In the genomic region with DNA sequence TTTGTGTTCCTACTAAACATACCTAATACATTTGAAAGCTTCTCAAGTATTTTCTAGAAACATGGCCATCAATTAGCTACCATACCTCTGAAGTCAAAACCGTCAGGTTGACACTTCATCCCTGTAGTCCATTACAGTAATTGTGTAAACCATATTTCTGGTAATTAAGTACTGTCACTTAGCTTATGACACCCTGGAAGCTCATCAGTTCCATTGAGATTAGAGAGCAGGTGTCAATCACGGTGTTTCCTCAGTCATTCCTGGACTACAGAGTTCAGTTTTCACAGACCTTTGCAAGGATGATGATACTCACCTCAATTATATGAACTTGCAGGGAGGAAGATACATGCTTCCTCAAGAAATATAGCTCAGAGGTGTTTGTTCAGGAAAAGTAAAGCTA, we compare ENCODE assay signal across 33 cellular contexts.
"Had no signal": no experiment of that assay in that cellular context is flagged by ENCODE, and none has a peak within 500 bp of the region (broad histone marks: within the 10 kb centered on the region; RNA-seq: fewer than 3 reads in every experiment).

No MANE protein-coding gene starts in this region.

- ATAC-seq: activated CD8-positive, alpha-beta T cell treated with anti-CD3 and anti-CD28 coated beads, Interleukin-2, amount 10 ng/mL, durations not matched to agents 7 days and 5 days; activated naive CD4-positive, alpha-beta T cell treated with anti-CD3 and anti-CD28 coated beads, Interleukin-2, amount 50 U/mL, for 72 hours; activated T-cell treated with anti-CD3 and anti-CD28 coated beads, Interleukin-2, amount 50 U/mL, for 4 hours; activated T-cell treated with anti-CD3 and anti-CD28 coated beads, Interleukin-2, amount 50 U/mL, for 72 hours; activated T-helper 17 cell treated with anti-CD3 and anti-CD28 coated beads, Interleukin-2, amount 50 U/mL, for 72 hours; body of pancreas had no signal

- H3K4me3 Mint-ChIP-seq: activated B cell treated with CpG ODN at 0.5 μM for 24 hours; activated CD4-positive, alpha-beta memory T cell treated with anti-CD3 and anti-CD28 coated beads, Interleukin-2, amount 10 ng/mL, durations not matched to agents 7 days and 5 days; activated CD4-positive, alpha-beta T cell treated with anti-CD3 and anti-CD28 coated beads, Interleukin-2, amount 10 ng/mL, durations not matched to agents 7 days and 5 days; activated CD8-positive, alpha-beta T cell treated with anti-CD3 and anti-CD28 coated beads, Interleukin-2, amount 10 ng/mL, durations not matched to agents 7 days and 5 days; activated naive CD4-positive, alpha-beta T cell treated with anti-CD3 and anti-CD28 coated beads for 36 hours; activated naive CD8-positive, alpha-beta T cell treated with anti-CD3 and anti-CD28 coated beads for 36 hours; activated T-cell treated with anti-CD3 and anti-CD28 coated beads, Interleukin-2, amount 50 U/mL, for 4 hours; activated T-cell treated with anti-CD3 and anti-CD28 coated beads, Interleukin-2, amount 50 U/mL, for 72 hours; activated T-helper 1 cell treated with anti-CD3 and anti-CD28 coated beads, Interleukin-12 subunit alpha, Interleukin-12 subunit beta, Interleukin-2, Interleukin-4 antibody, amounts not matched to agents 30 ng/mL and 10 ng/mL and 1 ng/mL, durations not matched to agents 14 hours and 24 hours and 36 hours; activated T-helper 17 cell treated with anti-CD3 and anti-CD28 coated beads, Interleukin-2, amount 50 U/mL, for 72 hours; T-helper 1 cell treated with Interleukin-12 subunit alpha and Interleukin-12 subunit beta and Interleukin-4 antibody, amounts not matched to agents 30 μg/mL and 1 μg/mL, for 36 hours; T-helper 2 cell treated with Interferon-gamma antibody and Interleukin-4, amounts not matched to agents 5 μg/mL and 100 μg/mL, for 36 hours had no signal

- H3K4me3 ChIP-seq: adrenal gland, body of pancreas, breast epithelium had no signal

- DNase-seq: activated B cell treated with CpG ODN at 0.5 μM for 24 hours; activated CD4-positive, alpha-beta memory T cell treated with anti-CD3 and anti-CD28 coated beads, Interleukin-2, amount 10 ng/mL, durations not matched to agents 7 days and 5 days; activated CD4-positive, alpha-beta T cell treated with anti-CD3 and anti-CD28 coated beads for 48 hours; activated CD4-positive, alpha-beta T cell treated with anti-CD3 and anti-CD28 coated beads, Interleukin-2, amount 10 ng/mL, durations not matched to agents 7 days and 5 days; activated CD4-positive, alpha-beta T cell treated with anti-CD3 and anti-CD28 coated beads, Interleukin-2, amount 50 U/mL, for 48 hours; activated CD4-positive, CD25-positive, alpha-beta regulatory T cell treated with anti-CD3 and anti-CD28 coated beads, Interleukin-2, amount 50 U/mL, for 72 hours; activated CD8-positive, alpha-beta memory T cell treated with anti-CD3 and anti-CD28 coated beads, Interleukin-2, amount 50 U/mL, for 4 hours; activated CD8-positive, alpha-beta T cell treated with anti-CD3 and anti-CD28 coated beads, Interleukin-2, amount 10 ng/mL, durations not matched to agents 7 days and 5 days; activated effector memory CD4-positive, alpha-beta T cell treated with anti-CD3 and anti-CD28 coated beads, Interleukin-2, amount 50 U/mL, for 16 hours; activated gamma-delta T cell treated with Interleukin-2 at 50 U/mL for 16 hours; activated naive CD4-positive, alpha-beta T cell; activated naive CD4-positive, alpha-beta T cell treated with anti-CD3 and anti-CD28 coated beads for 36 hours; activated naive CD4-positive, alpha-beta T cell treated with anti-CD3 and anti-CD28 coated beads, Interleukin-2, amount 50 U/mL, for 16 hours; activated naive CD8-positive, alpha-beta T cell treated with anti-CD3 and anti-CD28 coated beads for 36 hours; activated T-cell treated with anti-CD3 and anti-CD28 coated beads for 4 hours; activated T-cell treated with anti-CD3 and anti-CD28 coated beads, Interleukin-2, amount 50 U/mL, for 1 hour; activated T-cell treated with anti-CD3 and anti-CD28 coated beads, Interleukin-2, amount 50 U/mL, for 4 hours; activated T-cell treated with anti-CD3 and anti-CD28 coated beads, Interleukin-2, amount 50 U/mL, for 72 hours; adrenal gland; amniotic stem cell; aorta; body of pancreas; brain microvascular endothelial cell; central memory CD4-positive, alpha-beta T cell; T-helper 2 cell; T-helper 9 cell had no signal

- H3K27me3 Mint-ChIP-seq: activated B cell treated with CpG ODN at 0.5 μM for 24 hours; activated CD4-positive, alpha-beta memory T cell treated with anti-CD3 and anti-CD28 coated beads, Interleukin-2, amount 10 ng/mL, durations not matched to agents 7 days and 5 days; activated CD4-positive, alpha-beta T cell treated with anti-CD3 and anti-CD28 coated beads, Interleukin-2, amount 10 ng/mL, durations not matched to agents 7 days and 5 days; activated naive CD8-positive, alpha-beta T cell treated with anti-CD3 and anti-CD28 coated beads for 36 hours; activated T-helper 17 cell treated with anti-CD3 and anti-CD28 coated beads, Interleukin-2, amount 50 U/mL, for 72 hours had no signal

- H3K27ac ChIP-seq: adrenal gland, body of pancreas, brain microvascular endothelial cell, breast epithelium, VCaP had no signal

- H3K4me1 Mint-ChIP-seq: activated B cell treated with CpG ODN at 0.5 μM for 24 hours; activated CD4-positive, alpha-beta memory T cell treated with anti-CD3 and anti-CD28 coated beads, Interleukin-2, amount 10 ng/mL, durations not matched to agents 7 days and 5 days; activated CD4-positive, alpha-beta T cell treated with anti-CD3 and anti-CD28 coated beads, Interleukin-2, amount 10 ng/mL, durations not matched to agents 7 days and 5 days; activated naive CD8-positive, alpha-beta T cell treated with anti-CD3 and anti-CD28 coated beads for 36 hours; activated T-helper 17 cell treated with anti-CD3 and anti-CD28 coated beads, Interleukin-2, amount 50 U/mL, for 72 hours had no signal

- H3K9me3 Mint-ChIP-seq: activated naive CD8-positive, alpha-beta T cell treated with anti-CD3 and anti-CD28 coated beads for 36 hours; activated T-helper 1 cell treated with anti-CD3 and anti-CD28 coated beads, Interleukin-12 subunit alpha, Interleukin-12 subunit beta, Interleukin-2, Interleukin-4 antibody, amounts not matched to agents 30 ng/mL and 10 ng/mL and 1 ng/mL, durations not matched to agents 14 hours and 24 hours and 36 hours had no signal

- H3K27me3 ChIP-seq: adrenal gland, body of pancreas, brain microvascular endothelial cell, breast epithelium had no signal

- H3K9me3 ChIP-seq: adrenal gland, body of pancreas had no signal

- H3K36me3 Mint-ChIP-seq: activated naive CD8-positive, alpha-beta T cell treated with anti-CD3 and anti-CD28 coated beads for 36 hours had no signal

- H3K36me3 ChIP-seq: adrenal gland, brain microvascular endothelial cell, breast epithelium had no signal

- H3K4me1 ChIP-seq: adrenal gland, body of pancreas, breast epithelium had no signal

- H3K27ac Mint-ChIP-seq: activated B cell treated with CpG ODN at 0.5 μM for 24 hours; activated CD4-positive, alpha-beta memory T cell treated with anti-CD3 and anti-CD28 coated beads, Interleukin-2, amount 10 ng/mL, durations not matched to agents 7 days and 5 days; activated CD4-positive, alpha-beta T cell treated with anti-CD3 and anti-CD28 coated beads, Interleukin-2, amount 10 ng/mL, durations not matched to agents 7 days and 5 days; activated CD8-positive, alpha-beta T cell treated with anti-CD3 and anti-CD28 coated beads, Interleukin-2, amount 10 ng/mL, durations not matched to agents 7 days and 5 days; activated naive CD4-positive, alpha-beta T cell treated with anti-CD3 and anti-CD28 coated beads for 36 hours; activated naive CD4-positive, alpha-beta T cell treated with anti-CD3 and anti-CD28 coated beads, Interleukin-2, amount 50 U/mL, for 72 hours; activated naive CD8-positive, alpha-beta T cell treated with anti-CD3 and anti-CD28 coated beads for 36 hours; activated T-cell treated with anti-CD3 and anti-CD28 coated beads, Interleukin-2, amount 50 U/mL, for 72 hours; activated T-helper 1 cell treated with anti-CD3 and anti-CD28 coated beads, Interleukin-12 subunit alpha, Interleukin-12 subunit beta, Interleukin-2, Interleukin-4 antibody, amounts not matched to agents 30 ng/mL and 10 ng/mL and 1 ng/mL, durations not matched to agents 14 hours and 24 hours and 36 hours; activated T-helper 17 cell treated with anti-CD3 and anti-CD28 coated beads, Interleukin-2, amount 50 U/mL, for 72 hours; T-helper 1 cell treated with Interleukin-12 subunit alpha and Interleukin-12 subunit beta and Interleukin-4 antibody, amounts not matched to agents 30 μg/mL and 1 μg/mL, for 36 hours; T-helper 2 cell treated with Interferon-gamma antibody and Interleukin-4, amounts not matched to agents 5 μg/mL and 100 μg/mL, for 36 hours had no signal
